Comparison of ENCODE assay signal across 38 cellular contexts in the genomic region with DNA sequence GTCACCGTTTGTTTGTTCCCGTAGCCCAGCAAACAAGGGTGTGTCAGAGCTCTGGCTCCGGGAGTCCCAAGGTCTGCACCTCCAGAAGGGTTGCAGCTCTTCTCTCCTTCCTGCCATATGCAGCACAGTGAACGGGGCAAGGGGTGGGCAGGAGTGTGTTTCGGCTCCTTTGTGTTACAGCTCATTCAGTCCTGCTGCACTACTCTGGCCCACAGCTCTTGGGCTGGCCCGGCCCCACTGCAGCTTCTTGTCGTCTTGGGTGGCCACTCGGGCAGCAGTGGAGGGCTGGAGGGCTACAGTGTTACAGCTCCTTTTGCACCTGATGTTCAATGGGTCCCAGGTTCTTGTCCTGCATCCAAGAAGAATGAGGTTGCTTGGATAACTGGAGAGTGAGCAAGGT.
"Had no signal": no experiment of that assay in that cellular context is flagged by ENCODE, and none has a peak within 500 bp of the region (broad histone marks: within the 10 kb centered on the region; RNA-seq: fewer than 3 reads in every experiment).

No MANE protein-coding gene starts in this region.

- FAIRE-seq: astrocyte, bronchial epithelial cell had no signal

- H3K27me3 ChIP-seq: adrenal gland, ascending aorta, body of pancreas, brain microvascular endothelial cell, breast epithelium, cardiac muscle cell had no signal

- H3K27ac Mint-ChIP-seq: activated naive CD4-positive, alpha-beta T cell treated with anti-CD3 and anti-CD28 coated beads for 36 hours; activated naive CD4-positive, alpha-beta T cell treated with anti-CD3 and anti-CD28 coated beads, Interleukin-2, amount 10 ng/mL, durations not matched to agents 7 days and 5 days; activated naive CD4-positive, alpha-beta T cell treated with anti-CD3 and anti-CD28 coated beads, Interleukin-2, amount 50 U/mL, for 24 hours; activated naive CD4-positive, alpha-beta T cell treated with anti-CD3 and anti-CD28 coated beads, Interleukin-2, amount 50 U/mL, for 72 hours; activated naive CD8-positive, alpha-beta T cell; activated naive CD8-positive, alpha-beta T cell treated with anti-CD3 and anti-CD28 coated beads for 36 hours; activated naive CD8-positive, alpha-beta T cell treated with anti-CD3 and anti-CD28 coated beads, Interleukin-2, amount 10 ng/mL, durations not matched to agents 7 days and 5 days; activated naive CD8-positive, alpha-beta T cell treated with anti-CD3 and anti-CD28 coated beads, Interleukin-2, amount 50 U/mL, for 24 hours; activated T-cell treated with anti-CD3 and anti-CD28 coated beads, Interleukin-2, amount 50 U/mL, for 24 hours; activated T-cell treated with anti-CD3 and anti-CD28 coated beads, Interleukin-2, amount 50 U/mL, for 72 hours; activated T-helper 1 cell treated with anti-CD3 and anti-CD28 coated beads, Interleukin-12 subunit alpha, Interleukin-12 subunit beta, Interleukin-2, Interleukin-4 antibody, amounts not matched to agents 30 ng/mL and 10 ng/mL and 1 ng/mL, durations not matched to agents 14 hours and 24 hours and 36 hours; activated T-helper 17 cell treated with anti-CD3 and anti-CD28 coated beads, Interleukin-2, amount 50 U/mL, for 72 hours; activated T-helper 2 cell treated with anti-CD3 and anti-CD28 coated beads, Interferon-gamma antibody, Interleukin-2, Interleukin-4, amounts not matched to agents 10 μg/mL and 5 μg/mL and 100 μg/mL, durations not matched to agents 14 hours and 24 hours and 36 hours; brain had no signal

- H3K4me1 ChIP-seq: adrenal gland, ascending aorta, body of pancreas, breast epithelium had no signal

- DNase-seq: activated effector memory CD4-positive, alpha-beta T cell treated with anti-CD3 and anti-CD28 coated beads, Interleukin-2, amount 50 U/mL, for 16 hours; activated effector memory CD4-positive, alpha-beta T cell treated with Interleukin-2 at 50 U/mL for 16 hours; activated gamma-delta T cell; activated gamma-delta T cell treated with Interleukin-2 at 50 U/mL for 16 hours; activated naive CD4-positive, alpha-beta T cell; activated naive CD4-positive, alpha-beta T cell treated with anti-CD3 and anti-CD28 coated beads for 36 hours; activated naive CD4-positive, alpha-beta T cell treated with anti-CD3 and anti-CD28 coated beads, Interleukin-2, amount 10 ng/mL, durations not matched to agents 7 days and 5 days; activated naive CD4-positive, alpha-beta T cell treated with anti-CD3 and anti-CD28 coated beads, Interleukin-2, amount 50 U/mL, for 16 hours; activated naive CD4-positive, alpha-beta T cell treated with Interleukin-2 at 50 U/mL for 16 hours; activated naive CD8-positive, alpha-beta T cell treated with anti-CD3 and anti-CD28 coated beads for 36 hours; activated naive CD8-positive, alpha-beta T cell treated with anti-CD3 and anti-CD28 coated beads, Interleukin-2, amount 10 ng/mL, durations not matched to agents 7 days and 5 days; activated naive CD8-positive, alpha-beta T cell treated with anti-CD3 and anti-CD28 coated beads, Interleukin-2, amount 50 U/mL, for 24 hours; activated T-cell treated with anti-CD3 and anti-CD28 coated beads, Interleukin-2, amount 50 U/mL, for 1 hour; activated T-cell treated with anti-CD3 and anti-CD28 coated beads, Interleukin-2, amount 50 U/mL, for 24 hours; activated T-cell treated with anti-CD3 and anti-CD28 coated beads, Interleukin-2, amount 50 U/mL, for 4 hours; activated T-cell treated with anti-CD3 and anti-CD28 coated beads, Interleukin-2, amount 50 U/mL, for 48 hours; activated T-cell treated with anti-CD3 and anti-CD28 coated beads, Interleukin-2, amount 50 U/mL, for 72 hours; adrenal gland; amniotic stem cell; amygdala; anterior cingulate cortex; body of pancreas; brain microvascular endothelial cell; central memory CD4-positive, alpha-beta T cell; cerebellar nuclear complex had no signal

- H3K9me3 Mint-ChIP-seq: activated naive CD8-positive, alpha-beta T cell treated with anti-CD3 and anti-CD28 coated beads for 36 hours; activated T-helper 1 cell treated with anti-CD3 and anti-CD28 coated beads, Interleukin-12 subunit alpha, Interleukin-12 subunit beta, Interleukin-2, Interleukin-4 antibody, amounts not matched to agents 30 ng/mL and 10 ng/mL and 1 ng/mL, durations not matched to agents 14 hours and 24 hours and 36 hours; activated T-helper 2 cell treated with anti-CD3 and anti-CD28 coated beads, Interferon-gamma antibody, Interleukin-2, Interleukin-4, amounts not matched to agents 10 μg/mL and 5 μg/mL and 100 μg/mL, durations not matched to agents 14 hours and 24 hours and 36 hours; brain had no signal

- H3K27me3 Mint-ChIP-seq: activated naive CD4-positive, alpha-beta T cell treated with anti-CD3 and anti-CD28 coated beads, Interleukin-2, amount 10 ng/mL, durations not matched to agents 7 days and 5 days; activated naive CD4-positive, alpha-beta T cell treated with anti-CD3 and anti-CD28 coated beads, Interleukin-2, amount 50 U/mL, for 24 hours; activated naive CD8-positive, alpha-beta T cell; activated naive CD8-positive, alpha-beta T cell treated with anti-CD3 and anti-CD28 coated beads for 36 hours; activated naive CD8-positive, alpha-beta T cell treated with anti-CD3 and anti-CD28 coated beads, Interleukin-2, amount 10 ng/mL, durations not matched to agents 7 days and 5 days; activated naive CD8-positive, alpha-beta T cell treated with anti-CD3 and anti-CD28 coated beads, Interleukin-2, amount 50 U/mL, for 24 hours; activated T-cell treated with anti-CD3 and anti-CD28 coated beads, Interleukin-2, amount 50 U/mL, for 24 hours; activated T-helper 17 cell treated with anti-CD3 and anti-CD28 coated beads, Interleukin-2, amount 50 U/mL, for 72 hours; brain; central memory CD8-positive, alpha-beta T cell had no signal

- H3K36me3 Mint-ChIP-seq: activated naive CD4-positive, alpha-beta T cell treated with anti-CD3 and anti-CD28 coated beads, Interleukin-2, amount 10 ng/mL, durations not matched to agents 7 days and 5 days; activated naive CD4-positive, alpha-beta T cell treated with anti-CD3 and anti-CD28 coated beads, Interleukin-2, amount 50 U/mL, for 24 hours; activated naive CD4-positive, alpha-beta T cell treated with anti-CD3 and anti-CD28 coated beads, Interleukin-2, amount 50 U/mL, for 72 hours; activated naive CD8-positive, alpha-beta T cell; activated naive CD8-positive, alpha-beta T cell treated with anti-CD3 and anti-CD28 coated beads for 36 hours; activated naive CD8-positive, alpha-beta T cell treated with anti-CD3 and anti-CD28 coated beads, Interleukin-2, amount 10 ng/mL, durations not matched to agents 7 days and 5 days had no signal

- H3K4me3 ChIP-seq: adrenal gland, ascending aorta, body of pancreas, breast epithelium, cardiac muscle cell had no signal

- H3K4me3 Mint-ChIP-seq: activated naive CD4-positive, alpha-beta T cell treated with anti-CD3 and anti-CD28 coated beads for 36 hours; activated naive CD4-positive, alpha-beta T cell treated with anti-CD3 and anti-CD28 coated beads, Interleukin-2, amount 10 ng/mL, durations not matched to agents 7 days and 5 days; activated naive CD4-positive, alpha-beta T cell treated with anti-CD3 and anti-CD28 coated beads, Interleukin-2, amount 50 U/mL, for 24 hours; activated naive CD8-positive, alpha-beta T cell; activated naive CD8-positive, alpha-beta T cell treated with anti-CD3 and anti-CD28 coated beads for 36 hours; activated naive CD8-positive, alpha-beta T cell treated with anti-CD3 and anti-CD28 coated beads, Interleukin-2, amount 10 ng/mL, durations not matched to agents 7 days and 5 days; activated naive CD8-positive, alpha-beta T cell treated with anti-CD3 and anti-CD28 coated beads, Interleukin-2, amount 50 U/mL, for 24 hours; activated T-cell treated with anti-CD3 and anti-CD28 coated beads, Interleukin-2, amount 50 U/mL, for 24 hours; activated T-cell treated with anti-CD3 and anti-CD28 coated beads, Interleukin-2, amount 50 U/mL, for 4 hours; activated T-cell treated with anti-CD3 and anti-CD28 coated beads, Interleukin-2, amount 50 U/mL, for 72 hours; activated T-helper 1 cell treated with anti-CD3 and anti-CD28 coated beads, Interleukin-12 subunit alpha, Interleukin-12 subunit beta, Interleukin-2, Interleukin-4 antibody, amounts not matched to agents 30 ng/mL and 10 ng/mL and 1 ng/mL, durations not matched to agents 14 hours and 24 hours and 36 hours; activated T-helper 17 cell treated with anti-CD3 and anti-CD28 coated beads, Interleukin-2, amount 50 U/mL, for 72 hours; brain; central memory CD8-positive, alpha-beta T cell had no signal

- H3K27ac ChIP-seq: adrenal gland, ascending aorta, body of pancreas, brain microvascular endothelial cell, breast epithelium, cardiac muscle cell had no signal

- H3K36me3 ChIP-seq: adrenal gland, ascending aorta, brain microvascular endothelial cell, breast epithelium, cardiac muscle cell had no signal

- H3K4me1 Mint-ChIP-seq: activated naive CD4-positive, alpha-beta T cell treated with anti-CD3 and anti-CD28 coated beads, Interleukin-2, amount 10 ng/mL, durations not matched to agents 7 days and 5 days; activated naive CD4-positive, alpha-beta T cell treated with anti-CD3 and anti-CD28 coated beads, Interleukin-2, amount 50 U/mL, for 24 hours; activated naive CD8-positive, alpha-beta T cell treated with anti-CD3 and anti-CD28 coated beads for 36 hours; activated naive CD8-positive, alpha-beta T cell treated with anti-CD3 and anti-CD28 coated beads, Interleukin-2, amount 10 ng/mL, durations not matched to agents 7 days and 5 days; activated naive CD8-positive, alpha-beta T cell treated with anti-CD3 and anti-CD28 coated beads, Interleukin-2, amount 50 U/mL, for 24 hours; activated T-helper 17 cell treated with anti-CD3 and anti-CD28 coated beads, Interleukin-2, amount 50 U/mL, for 72 hours; brain; central memory CD8-positive, alpha-beta T cell had no signal

- H3K9me3 ChIP-seq: adrenal gland, ascending aorta, body of pancreas, breast epithelium had no signal

- ATAC-seq: activated naive CD4-positive, alpha-beta T cell treated with anti-CD3 and anti-CD28 coated beads, Interleukin-2, amount 50 U/mL, for 72 hours; activated naive CD8-positive, alpha-beta T cell treated with anti-CD3 and anti-CD28 coated beads, Interleukin-2, amount 50 U/mL, for 24 hours; activated T-cell treated with anti-CD3 and anti-CD28 coated beads, Interleukin-2, amount 50 U/mL, for 4 hours; activated T-cell treated with anti-CD3 and anti-CD28 coated beads, Interleukin-2, amount 50 U/mL, for 72 hours; activated T-helper 17 cell treated with anti-CD3 and anti-CD28 coated beads, Interleukin-2, amount 50 U/mL, for 72 hours; body of pancreas had no signal
